Comparison of ENCODE assay signal across 8 cellular contexts in the genomic region with DNA sequence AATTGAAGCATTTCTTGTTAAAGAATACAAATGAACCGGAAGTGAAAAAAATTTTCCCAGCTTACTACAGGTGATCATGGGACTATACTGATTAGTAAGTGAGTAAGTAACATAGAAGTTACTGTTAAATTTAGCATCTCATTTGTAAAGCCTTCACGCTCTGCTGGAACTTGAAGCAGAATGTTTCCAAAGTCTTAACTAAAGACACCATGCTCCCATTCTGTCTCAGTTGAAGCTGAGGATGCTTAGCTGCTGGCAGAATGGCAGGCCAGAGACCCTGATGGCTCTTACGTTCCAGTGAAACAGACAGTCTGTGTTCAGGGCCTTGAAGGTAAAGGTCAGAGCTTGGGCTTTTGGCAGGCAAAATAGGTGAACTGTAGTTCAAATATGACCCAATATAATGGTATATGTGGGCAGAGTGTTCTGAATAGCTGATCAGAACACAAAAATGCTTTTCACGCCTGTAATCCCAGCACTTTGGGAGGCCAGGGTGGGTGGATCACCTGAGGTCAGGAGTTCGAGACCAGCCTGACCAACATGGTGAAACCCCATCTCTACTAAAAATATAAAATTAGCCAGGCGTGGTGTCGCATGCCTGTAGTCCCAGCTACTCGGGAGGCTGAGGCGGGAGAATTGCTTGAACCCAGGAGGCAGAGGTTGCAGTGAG. TPM values are rescaled to one million over a fixed set of nuclear protein-coding genes. Genes with fewer than 3 reads are reported as not detected.
DNase-seq lines count a peak whose midpoint lies in the region; ATAC-seq and TF ChIP-seq lines count a peak whose summit lies in the region.
"Not testable (repeated sequence)": the region's sequence is repeated elsewhere in the genome, so short reads cannot be mapped to it uniquely, and the experiment has no call there.

No MANE protein-coding gene starts in this region.

- not testable (repeated sequence) for H2AK5ac ChIP-seq in trophoblast cell (ENCODE audit: low read length)

- not testable (repeated sequence) for H3K9me3 Mint-ChIP-seq in activated B cell treated with CpG ODN at 0.5 μM for 24 hours

- not testable (repeated sequence) for H3K27ac ChIP-seq in trophoblast cell (ENCODE audit: low read depth, low read length)

- no CpG with 5 or more reads among the region's 9 CpGs for WGBS in trophoblast cell (ENCODE audit: extremely low coverage, insufficient coverage, insufficient read length)

- H2BK5ac ChIP-seq in trophoblast cell (ENCODE audit: low read depth, low read length, poor library complexity), result not testable (repeated sequence)

- H2BK12ac ChIP-seq in trophoblast cell (ENCODE audit: low read length), result not testable (repeated sequence)

- POLR2A ChIA-PET in activated B cell treated with CpG ODN at 0.5 μM for 24 hours (lab: Charles Lee), result interaction anchor here (0.5 to 1.7 kb wide), 8 partner anchors 9 to 1871 kb away, joined by 3 to 9 read pairs (median 3); a partner anchor contains a TSS

- not testable (repeated sequence) for H3K79me2 ChIP-seq in trophoblast cell (ENCODE audit: control insufficient read depth, insufficient read depth, low read length, poor library complexity)

- not testable (repeated sequence) for H3K4me1 ChIP-seq in trophoblast cell (ENCODE audit: control insufficient read depth in 1 of 2, insufficient read depth in 2 of 2, low read length in 2 of 2)

- DNase-seq in activated B cell treated with CpG ODN at 0.5 μM for 24 hours, trophoblast cell: not testable (repeated sequence)

- H3K18ac ChIP-seq in trophoblast cell (ENCODE audit: low read length), result peak overlapping the region; percentile 51

- H3K9me3 ChIP-seq in trophoblast cell (ENCODE audit: insufficient read depth, low read depth, low read length), result not testable (repeated sequence)

- not testable (repeated sequence) for H4K8ac ChIP-seq in trophoblast cell (ENCODE audit: low read depth, low read length)

- H3K23ac ChIP-seq in trophoblast cell (ENCODE audit: low read length), result not testable (repeated sequence)

- ATAC-seq in GM18498 (IDR thresholded peaks at IDR 0.05; ENCODE audit: unreplicated experiment) (peak; percentile 52), GM19043 (IDR thresholded peaks at IDR 0.05; ENCODE audit: low read depth, unreplicated experiment) (peak; percentile 67), GM21423 (IDR thresholded peaks at IDR 0.05; ENCODE audit: unreplicated experiment) (peak; percentile 75), HG02970 (IDR thresholded peaks at IDR 0.05; ENCODE audit: low FRiP score, unreplicated experiment) (peak; percentile 55), HG03432 (IDR thresholded peaks at IDR 0.05; ENCODE audit: unreplicated experiment) (peak; percentile 49), activated B cell treated with CpG ODN at 0.5 μM for 24 hours (ENCODE audit: low read depth) (peak; percentile 84)

- peaks cover 80% of the 10 kb centered on the region for H3K4me1 Mint-ChIP-seq in activated B cell treated with CpG ODN at 0.5 μM for 24 hours

- H3K27ac Mint-ChIP-seq in activated B cell treated with CpG ODN at 0.5 μM for 24 hours, result peak overlapping the region; percentile 90

- H3K4ac ChIP-seq in trophoblast cell (ENCODE audit: low read depth, low read length), result not testable (repeated sequence)

- not testable (repeated sequence) for TF ChIP-seq CTCF in activated B cell treated with CpG ODN at 0.5 μM for 24 hours (IDR thresholded peaks at IDR 0.05)

- H3K4me3 Mint-ChIP-seq in activated B cell treated with CpG ODN at 0.5 μM for 24 hours, result peak overlapping the region; percentile 72

- not testable (repeated sequence) for H3K79me1 ChIP-seq in trophoblast cell (ENCODE audit: low read length)

- H3K27me3 Mint-ChIP-seq in activated B cell treated with CpG ODN at 0.5 μM for 24 hours, result not testable (repeated sequence)

- not testable (repeated sequence) for H3K4me2 ChIP-seq in trophoblast cell (ENCODE audit: low read length)

- not testable (repeated sequence) for H3K27me3 ChIP-seq in trophoblast cell (ENCODE audit: insufficient read depth, low read length)

- not testable (repeated sequence) for H4K12ac ChIP-seq in trophoblast cell (ENCODE audit: low read depth, low read length)

- not testable (repeated sequence) for H2BK120ac ChIP-seq in trophoblast cell (ENCODE audit: insufficient read depth, low read length, poor library complexity)

- CTCF ChIA-PET in activated B cell treated with CpG ODN at 0.5 μM for 24 hours (lab: Charles Lee), result interaction anchor here (1.0 to 1.6 kb wide), 5 partner anchors 10 to 127 kb away, joined by 3 to 5 read pairs (median 3); a partner anchor contains a TSS

- not testable (repeated sequence) for H3K36me3 ChIP-seq in trophoblast cell (ENCODE audit: control insufficient read depth in 1 of 2, insufficient read depth in 2 of 2, low read length in 2 of 2)

- peak overlapping the region; percentile 72; the same call in 1 of the 2 replicates for H3K4me3 ChIP-seq in GM08714 (ENCODE audit: low read length)
- not testable (repeated sequence) for H3K4me3 ChIP-seq in trophoblast cell (ENCODE audit: low read depth, low read length)

- H3K9ac ChIP-seq in trophoblast cell (ENCODE audit: low read length), result not testable (repeated sequence)

- H3K14ac ChIP-seq in trophoblast cell (ENCODE audit: low read length), result not testable (repeated sequence)

- H4K91ac ChIP-seq in trophoblast cell (ENCODE audit: low read depth, low read length), result not testable (repeated sequence)

- intact Hi-C loops in activated B cell treated with CpG ODN at 0.5 μM for 24 hours (cut with micrococcal nuclease), result loop anchor here (1.0 kb wide), 1 partner anchor 9 kb away; no protein-coding TSS in a partner anchor

- H3K36me3 Mint-ChIP-seq in activated B cell treated with CpG ODN at 0.5 μM for 24 hours (ENCODE audit: low read depth), result peaks cover 56% of the 10 kb centered on the region

- H2AFZ ChIP-seq in trophoblast cell (ENCODE audit: insufficient read depth, low read length, poor library complexity), result not testable (repeated sequence)

RNA-seq across cellular contexts. Expression of a gene that starts 9.1 kb away (rescaled TPM):
- total RNA-seq in activated B cell treated with CpG ODN at 0.5 μM for 24 hours, result 36.6 and 38.0 TPM in 2 replicates
- 10.8 and 11.0 TPM in 2 replicates for polyA plus RNA-seq in trophoblast cell (2013)

RNA-seq across cellular contexts. Expression of a gene that starts 9.3 kb away (rescaled TPM):
- total RNA-seq in activated B cell treated with CpG ODN at 0.5 μM for 24 hours, result 2.3 and 2.5 TPM in 2 replicates
- 3.5 and 3.9 TPM in 2 replicates for polyA plus RNA-seq in trophoblast cell (2013)
